Comparison of ENCODE assay signal across 16 cellular contexts in genomic region chr15:52394020-52394608, GRCh38.
DNase-seq lines count a peak whose midpoint lies in the region; ATAC-seq and TF ChIP-seq lines count a peak whose summit lies in the region.
"Had no signal": no experiment of that assay in that cellular context is flagged by ENCODE, and none has a peak within 500 bp of the region (broad histone marks: within the 10 kb centered on the region; RNA-seq: fewer than 3 reads in every experiment).

No MANE protein-coding gene starts in this region.

- ATAC-seq in HG02642 (IDR thresholded peaks at IDR 0.05; ENCODE audit: poor library complexity, unreplicated experiment) (no peak), HG02884 (IDR thresholded peaks at IDR 0.05; ENCODE audit: unreplicated experiment) (no peak), GM19455 (IDR thresholded peaks at IDR 0.05; ENCODE audit: unreplicated experiment) (no peak)
- ATAC-seq: K562, PC-3 had no signal

- H3K4me3 Mint-ChIP-seq in H9: no peak overlapping the region; a peak in 1 of 5 replicates
- H3K4me3 Mint-ChIP-seq: CD14-positive monocyte had no signal

- DNase-seq in ELF-1 (ENCODE audit: low read depth, low spot score): peak; percentile 3
- no peak for DNase-seq in H9
- peak; percentile 53 for DNase-seq in amniotic epithelial cell (ENCODE audit: low read depth)
- DNase-seq in myocyte (ENCODE audit: low read depth): peak; percentile 15
- DNase-seq in iPS-NIHi11 (ENCODE audit: low spot score): no peak
- DNase-seq: Caco-2, H7, NCI-H1048, NCI-H1694, NCI-H2107, PC-3 had no signal

- no peak overlapping the region for H4K91ac ChIP-seq in H9 (ENCODE audit: insufficient read length, low read depth, low read length)

- H2BK20ac ChIP-seq in H9 (ENCODE audit: low read depth, low read length, poor library complexity, severe bottlenecking): peak overlapping the region; percentile 6

- no peak overlapping the region for H3K23ac ChIP-seq in H9 (ENCODE audit: insufficient read length, low read depth, low read length)

- TF ChIP-seq CTCF in H9 (conservative IDR thresholded peaks at IDR 0.05): no peak

- H3K27me3 ChIP-seq in H9 (ENCODE audit: insufficient read depth, low read length): no peaks in the 10 kb centered on the region

- no peak overlapping the region for H2BK5ac ChIP-seq in H9 (ENCODE audit: insufficient read length, low read length)

- H2BK120ac ChIP-seq in H9 (ENCODE audit: low read depth, low read length, poor library complexity, severe bottlenecking): no peak overlapping the region

- no peak overlapping the region for H2AK5ac ChIP-seq in H9 (ENCODE audit: insufficient read length, low read length)

- no peak overlapping the region for H3K56ac ChIP-seq in H9 (ENCODE audit: insufficient read length, low read depth, low read length)

- H3K4me1 ChIP-seq in H9 (ENCODE audit: insufficient read depth, low read length): peaks cover 10% of the 10 kb centered on the region; the same call in 1 of the 2 replicates
- H3K4me1 ChIP-seq: Caco-2 had no signal

- H3K79me1 ChIP-seq in H9 (ENCODE audit: insufficient read depth, low read depth, low read length, poor library complexity, severe bottlenecking): no peaks in the 10 kb centered on the region

- H3K9ac ChIP-seq in H9 (ENCODE audit: extremely low read depth, insufficient read length, low read length): no peak overlapping the region

- H2AFZ ChIP-seq in H9 (ENCODE audit: low read length): no peak overlapping the region

- H3K23me2 ChIP-seq in H9 (ENCODE audit: insufficient read length, low read depth, low read length, poor library complexity, severe bottlenecking): no peaks in the 10 kb centered on the region

- peak overlapping the region; percentile 4 to 52 (median 28); a peak in 5 of 7 replicates for H3K27ac Mint-ChIP-seq in H9

- no peak overlapping the region for H3K14ac ChIP-seq in H9 (ENCODE audit: insufficient read depth, low read length)

- peaks cover 55 to 56% of the 10 kb centered on the region in 2 experiments for H3K4me1 Mint-ChIP-seq in H9
- H3K4me1 Mint-ChIP-seq: CD14-positive monocyte had no signal

- no peaks in the 10 kb centered on the region for H4K20me1 ChIP-seq in H9 (ENCODE audit: control insufficient read depth, insufficient read depth, insufficient read length)

- H3K27ac ChIP-seq in H9 (ENCODE audit: insufficient read length, low read depth, low read length): no peak overlapping the region

- no peak overlapping the region for H3K4ac ChIP-seq in H9 (ENCODE audit: low read depth, low read length)

- WGBS in H9 (ENCODE audit: extremely low coverage, insufficient read length, low lambda C conversion rate): no CpG with 5 or more reads among the region's 4 CpGs

- no peak overlapping the region for H2BK12ac ChIP-seq in H9 (ENCODE audit: insufficient read length, low read depth, low read length)

- H3K79me2 ChIP-seq in H9 (ENCODE audit: insufficient read depth, low read length): no peaks in the 10 kb centered on the region

- no peak overlapping the region for H2BK15ac ChIP-seq in H9 (ENCODE audit: low read depth, low read length)

- H4K8ac ChIP-seq in H9 (replicated peaks; ENCODE audit: insufficient read length, low read depth, low read length): no peak overlapping the region

- no peak overlapping the region for H3K18ac ChIP-seq in H9 (ENCODE audit: insufficient read length, low read depth, low read length)

- no peak overlapping the region for H3T11ph ChIP-seq in H9 (ENCODE audit: low read length)

- H3K27me3 Mint-ChIP-seq in H9 (ENCODE audit: low read depth): no peaks in the 10 kb centered on the region

- H4K5ac ChIP-seq in H9 (ENCODE audit: insufficient read length, low read depth, low read length): no peak overlapping the region

- H3K9me3 ChIP-seq in H9 (ENCODE audit: control insufficient read depth, low read depth, low read length): no peaks in the 10 kb centered on the region
- H3K9me3 ChIP-seq: Caco-2 had no signal

- H3K36me3 Mint-ChIP-seq in H9 (ENCODE audit: insufficient read depth in 1 of 3, low read depth in 3 of 3): peaks cover 0 to 4% (median 0%) of the 10 kb centered on the region in 3 experiments; a peak in 2 of 7 replicates

- no peaks in the 10 kb centered on the region for H3K9me3 Mint-ChIP-seq in H9
- H3K9me3 Mint-ChIP-seq: CD14-positive monocyte had no signal

- no peak overlapping the region for H3K4me2 ChIP-seq in H9 (ENCODE audit: insufficient read depth, insufficient read length, low read length)

Comparison
In these comparisons a context has a peak if more than half of its experiments do, and no peak if none do; other contexts are left out.
1. DNase-seq: peak in ELF-1 (single experiment), amniotic epithelial cell (single experiment) and myocyte (single experiment); none in H9 (single experiment) and iPS-NIHi11 (single experiment).